Comparison of ENCODE assay signal across 1 cellular context in the genomic region with DNA sequence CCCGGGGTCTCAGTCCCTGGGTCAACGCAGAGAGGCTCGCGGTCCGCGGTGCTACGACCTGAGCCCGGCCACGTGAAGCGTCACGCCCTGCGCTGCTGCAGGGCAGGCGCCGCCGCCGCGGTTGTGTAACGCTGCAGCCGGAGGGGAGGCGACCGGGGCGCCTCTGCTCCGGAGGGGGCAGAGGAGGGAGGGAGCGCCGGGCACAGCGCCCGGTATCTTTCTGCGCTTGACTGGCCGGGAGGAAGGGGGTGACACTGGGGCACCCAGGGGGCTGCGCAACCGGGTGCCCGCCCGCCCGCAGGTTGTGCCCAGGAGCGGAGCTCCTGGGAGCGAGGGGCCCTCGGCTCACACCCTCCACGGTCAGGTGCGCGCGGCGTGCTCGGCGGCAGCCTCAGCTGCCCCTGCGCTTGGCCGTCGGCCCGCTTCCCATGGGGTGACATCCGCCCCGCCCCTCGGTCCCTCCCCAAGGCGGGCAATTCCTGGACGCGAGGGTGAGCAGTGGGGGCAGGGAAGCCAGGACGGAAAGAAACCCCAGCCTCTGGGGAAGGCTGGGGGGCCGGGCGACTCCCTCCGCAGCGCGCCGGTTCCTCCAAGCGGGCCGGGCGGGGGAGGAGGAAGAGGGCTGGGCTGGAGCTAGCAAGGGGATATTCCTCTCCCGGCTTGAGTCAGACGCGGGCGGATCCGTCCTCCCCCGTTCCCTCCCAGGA.
TF ChIP-seq lines count a peak whose summit lies in the region.

No MANE protein-coding gene starts in this region.

TF ChIP-seq in SK-N-SH treated with all-trans-retinoic acid at 6 μM for 48 hours, 23 proteins besides CTCF, POLR2A, EP300 and RAD21 (continued from another document):
- TF ChIP-seq PPARA (CRISPR knock-in tag; IDR thresholded peaks at IDR 0.05; ENCODE audit: borderline replicate concordance) (no peak), SNAI2 (CRISPR knock-in tag; IDR thresholded peaks at IDR 0.05) (no peak), ZNF565 (CRISPR knock-in tag; conservative IDR thresholded peaks at IDR 0.05; ENCODE audit: low read depth) (no peak), ARNTL (CRISPR knock-in tag; IDR thresholded peaks at IDR 0.05; ENCODE audit: borderline replicate concordance, low read depth) (no peak)
- TF ChIP-seq, protein P1, sequence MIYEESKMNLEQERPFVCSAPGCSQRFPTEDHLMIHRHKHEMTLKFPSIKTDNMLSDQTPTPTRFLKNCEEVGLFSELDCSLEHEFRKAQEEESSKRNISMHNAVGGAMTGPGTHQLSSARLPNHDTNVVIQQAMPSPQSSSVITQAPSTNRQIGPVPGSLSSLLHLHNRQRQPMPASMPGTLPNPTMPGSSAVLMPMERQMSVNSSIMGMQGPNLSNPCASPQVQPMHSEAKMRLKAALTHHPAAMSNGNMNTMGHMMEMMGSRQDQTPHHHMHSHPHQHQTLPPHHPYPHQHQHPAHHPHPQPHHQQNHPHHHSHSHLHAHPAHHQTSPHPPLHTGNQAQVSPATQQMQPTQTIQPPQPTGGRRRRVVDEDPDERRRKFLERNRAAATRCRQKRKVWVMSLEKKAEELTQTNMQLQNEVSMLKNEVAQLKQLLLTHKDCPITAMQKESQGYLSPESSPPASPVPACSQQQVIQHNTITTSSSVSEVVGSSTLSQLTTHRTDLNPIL (CRISPR knock-in tag; IDR thresholded peaks at IDR 0.05; ENCODE audit: low read depth) = no peak
